ENCODE assay signal across 12 cellular contexts in genomic region chr11:17719028-17719939, GRCh38. TPM values are rescaled to one million over a fixed set of nuclear protein-coding genes. Genes with fewer than 3 reads are reported as not detected.
DNase-seq lines count a peak whose midpoint lies in the region; ATAC-seq, FAIRE-seq and TF ChIP-seq lines count a peak whose summit lies in the region.
"Had no signal": no experiment of that assay in that cellular context is flagged by ENCODE, and none has a peak within 500 bp of the region (broad histone marks: within the 10 kb centered on the region; RNA-seq: fewer than 3 reads in every experiment).

MYOD1 (plus strand) TSS chr11:17719571; CDS start chr11:17719783, 212 bp downstream.

- H3K23ac ChIP-seq in mesendoderm (ENCODE audit: low read length) = no peak within 1 kb of the TSS

- H3K4me2 ChIP-seq in mesendoderm (ENCODE audit: low read length) = peak within 1 kb of the TSS; percentile 56
- H3K4me2 ChIP-seq: smooth muscle cell had no signal

- H2BK5ac ChIP-seq in mesendoderm (ENCODE audit: low read length) = no peak within 1 kb of the TSS

- H3K18ac ChIP-seq in mesendoderm (ENCODE audit: low read length) = no peak within 1 kb of the TSS

- H3K9ac ChIP-seq in mesendoderm (ENCODE audit: low read length) = peak within 1 kb of the TSS; percentile 51

- WGBS in mesendoderm (ENCODE audit: extremely low coverage, insufficient coverage, low lambda C conversion rate) = no CpG with 5 or more reads among the region's 69 CpGs

- TF ChIP-seq RAD21 in Ishikawa (IDR thresholded peaks at IDR 0.05; ENCODE audit: low read depth) = no peak

- H2BK120ac ChIP-seq in mesendoderm (ENCODE audit: low read depth, low read length) = no peak within 1 kb of the TSS

- TF ChIP-seq POLR2A in H54 (IDR thresholded peaks at IDR 0.05; ENCODE audit: low read depth, low read length) = no peak

- H2AK5ac ChIP-seq in mesendoderm (ENCODE audit: low read length) = no peak within 1 kb of the TSS

- no peak for TF ChIP-seq EP300 in Ishikawa (IDR thresholded peaks at IDR 0.05; ENCODE audit: borderline replicate concordance)

- H3K27me3 ChIP-seq in mesendoderm (ENCODE audit: insufficient read depth, low read length, poor library complexity) = peaks cover 56% of the 10 kb centered on the region

- no peak within 1 kb of the TSS for H2BK15ac ChIP-seq in mesendoderm (replicated peaks; ENCODE audit: low read depth)

- no peaks in the 10 kb centered on the region for H3K79me1 ChIP-seq in mesendoderm (ENCODE audit: low read length)

- H3K4me1 ChIP-seq in mesendoderm (ENCODE audit: control insufficient read depth, low read depth, low read length) = no peaks in the 10 kb centered on the region

- DNase-seq in DMS53 treated with DMSO at 0.1 percent for 48 hours (lab: John Stamatoyannopoulos, UW; ENCODE audit: unreplicated experiment) (peak; percentile 13), ecto neural progenitor cell (ENCODE audit: low spot score) (peak; percentile 72), mesendoderm (peak; percentile 51), H54 (ENCODE audit: insufficient read length, low spot score) (no peak)
- DNase-seq in activated CD8-positive, alpha-beta memory T cell treated with anti-CD3 and anti-CD28 coated beads, Interleukin-2, amount 50 U/mL, for 4 hours = no peak
- DNase-seq: brain microvascular endothelial cell; CD4-positive, alpha-beta memory T cell had no signal

- H3K79me2 ChIP-seq in mesendoderm (ENCODE audit: control insufficient read depth, insufficient read depth, low read length) = no peaks in the 10 kb centered on the region

- H3K4ac ChIP-seq in mesendoderm (ENCODE audit: low read depth, low read length) = no peak within 1 kb of the TSS

- no peak within 1 kb of the TSS for H4K5ac ChIP-seq in mesendoderm (ENCODE audit: low read length)

- H3K36me3 ChIP-seq in mesendoderm (ENCODE audit: control insufficient read depth, insufficient read depth, low read length) = no peaks in the 10 kb centered on the region
- H3K36me3 ChIP-seq: brain microvascular endothelial cell had no signal

- no peak within 1 kb of the TSS for H3K27ac ChIP-seq in mesendoderm (ENCODE audit: low read depth, low read length)
- H3K27ac ChIP-seq: brain microvascular endothelial cell had no signal

- H4K8ac ChIP-seq in mesendoderm (ENCODE audit: low read depth, low read length) = no peak within 1 kb of the TSS

- H3K4me3 ChIP-seq in mesendoderm (ENCODE audit: low read length) = no peak within 1 kb of the TSS
- H3K4me3 ChIP-seq: GM12878, smooth muscle cell had no signal

- FAIRE-seq in H54 (lab: Jason Lieb, UNC) = no peak
- FAIRE-seq: GM12878 had no signal

- peak within 1 kb of the TSS; percentile 44 for H3K56ac ChIP-seq in mesendoderm (ENCODE audit: low read length)

- ATAC-seq in HG02623 (IDR thresholded peaks at IDR 0.05; ENCODE audit: unreplicated experiment) = no peak
- ATAC-seq in GM19324 (IDR thresholded peaks at IDR 0.05; ENCODE audit: low FRiP score, unreplicated experiment) = no peak
- ATAC-seq: GM12878 had no signal

TF ChIP-seq in Ishikawa, 13 proteins besides CTCF, POLR2A, EP300 and RAD21:
- no peak for TF ChIP-seq MAX (IDR thresholded peaks at IDR 0.05)
- TF ChIP-seq ZBTB7A (IDR thresholded peaks at IDR 0.05; ENCODE audit: low read depth) = peak; percentile 26; the same call in 1 of the 2 replicates
TF ChIP-seq in Ishikawa: peak in this region for 1.

RNA-seq across cellular contexts. Expression of gene MYOD1, which starts in this region (rescaled TPM):
- polyA plus RNA-seq in mesendoderm (2013, experiment 1 of 2) = not detected
- polyA plus RNA-seq in mesendoderm (2013, experiment 2 of 2) = not detected
- polyA plus RNA-seq: CD4-positive, alpha-beta memory T cell; GM12878; smooth muscle cell had no signal

Comparison
In these comparisons a context has a peak if more than half of its experiments do, and no peak if none do; other contexts are left out.
1. DNase-seq: peak in DMS53 treated with DMSO at 0.1 percent for 48 hours (single experiment), ecto neural progenitor cell (single experiment) and mesendoderm (single experiment); none in activated CD8-positive, alpha-beta memory T cell treated with anti-CD3 and anti-CD28 coated beads, Interleukin-2, amount 50 U/mL, for 4 hours (single experiment) and H54 (single experiment).